14 cellular contexts compared by ENCODE assay signal in the genomic region with DNA sequence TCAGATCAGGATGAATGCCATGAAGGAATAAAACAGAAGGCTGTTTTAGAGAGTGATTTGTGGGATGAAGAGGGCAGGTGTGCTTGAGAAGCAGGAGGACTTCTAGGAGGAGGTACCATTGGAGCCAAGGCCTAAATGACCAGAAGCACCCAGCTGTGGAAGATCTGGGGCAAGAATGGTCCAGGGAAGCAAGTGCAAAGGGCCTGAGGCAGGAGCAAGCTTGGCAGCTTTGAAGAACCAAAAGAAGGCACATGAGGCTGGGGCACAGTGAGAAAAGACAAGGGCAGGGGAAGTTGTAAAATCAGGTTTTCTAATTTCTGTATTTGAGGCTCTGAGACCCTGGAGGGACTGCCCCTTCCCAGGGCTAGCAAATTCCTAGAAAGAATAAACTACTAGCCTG. TPM values are rescaled to one million over a fixed set of nuclear protein-coding genes. Genes with fewer than 3 reads are reported as not detected.
DNase-seq lines count a peak whose midpoint lies in the region; ATAC-seq, FAIRE-seq and TF ChIP-seq lines count a peak whose summit lies in the region.
"Had no signal": no experiment of that assay in that cellular context is flagged by ENCODE, and none has a peak within 500 bp of the region (broad histone marks: within the 10 kb centered on the region; RNA-seq: fewer than 3 reads in every experiment).

No MANE protein-coding gene starts in this region.

- no peak for ATAC-seq in HG03342 (IDR thresholded peaks at IDR 0.05; ENCODE audit: unreplicated experiment)
- ATAC-seq: A549; CD8-positive, alpha-beta T cell had no signal

- H3K36me3 Mint-ChIP-seq in osteocyte (ENCODE audit: unreplicated experiment): no peaks in the 10 kb centered on the region
- H3K36me3 Mint-ChIP-seq: CD14-positive monocyte; CD8-positive, alpha-beta T cell had no signal

- H3K27ac ChIP-seq in HEK293 (ENCODE audit: extremely low read depth, low read depth, low read length) (no peak overlapping the region), VCaP (peak overlapping the region; percentile 37; the same call in 1 of the 2 replicates), kidney (ENCODE audit: low read depth in 2 of 2, low read length in 2 of 2) (peak overlapping the region; percentile 73 to 74)
- H3K27ac ChIP-seq: A549 had no signal

- DNase-seq in kidney (no peak), osteocyte (ENCODE audit: extremely low spot score, unreplicated experiment) (peak; percentile 21), anterior cingulate cortex (lab: John Stamatoyannopoulos, UW) (no peak), NCI-H2029 treated with DMSO at 0.1 percent for 48 hours (lab: John Stamatoyannopoulos, UW) (no peak)
- DNase-seq: Caco-2; CD8-positive, alpha-beta T cell; HCEC 1CT had no signal

- H3K36me3 ChIP-seq in HEK293 (ENCODE audit: control insufficient read depth in 2 of 2, insufficient read depth in 1 of 2, low read length in 2 of 2) (no peaks in the 10 kb centered on the region), kidney (ENCODE audit: control insufficient read depth in 1 of 2, insufficient read depth in 2 of 2, low read length in 2 of 2) (peaks cover 4 to 9% of the 10 kb centered on the region in 2 donors)

- TF ChIP-seq CTCF in HEK293 (tag by site-specific recombination; IDR thresholded peaks at IDR 0.05): no peak
- no peak for TF ChIP-seq CTCF in VCaP (conservative IDR thresholded peaks at IDR 0.05)
- no peak for TF ChIP-seq CTCF in kidney (IDR thresholded peaks at IDR 0.05; ENCODE audit: borderline replicate concordance, extremely low read depth, insufficient read depth)
- TF ChIP-seq CTCF in osteocyte (IDR thresholded peaks at IDR 0.05): no peak

- intact Hi-C loops in kidney (cut with DNase I): no loop called here

- H3K4me3 ChIP-seq in HEK293 (ENCODE audit: low read depth, low read length): no peak overlapping the region
- H3K4me3 ChIP-seq in kidney (ENCODE audit: low read length in 2 of 2): no peak overlapping the region
- H3K4me3 ChIP-seq: A549 had no signal

- no peaks in the 10 kb centered on the region for H3K9me3 Mint-ChIP-seq in osteocyte (ENCODE audit: unreplicated experiment)
- H3K9me3 Mint-ChIP-seq: CD14-positive monocyte; CD8-positive, alpha-beta T cell had no signal

- H3K27me3 Mint-ChIP-seq in osteocyte (ENCODE audit: unreplicated experiment): peaks cover 19% of the 10 kb centered on the region

- H3K4me1 ChIP-seq in HEK293 (ENCODE audit: control insufficient read depth, insufficient read depth, low read length) (no peaks in the 10 kb centered on the region), kidney (ENCODE audit: control insufficient read depth in 1 of 2, insufficient read depth in 1 of 2, low read depth in 1 of 2, low read length in 2 of 2) (peaks cover 0 to 8% of the 10 kb centered on the region in 2 donors)
- H3K4me1 ChIP-seq: A549, Caco-2 had no signal

- no peak overlapping the region for H3K4me3 Mint-ChIP-seq in osteocyte (ENCODE audit: unreplicated experiment)
- H3K4me3 Mint-ChIP-seq: CD14-positive monocyte; CD8-positive, alpha-beta T cell had no signal

- H3K4me1 Mint-ChIP-seq in osteocyte (ENCODE audit: unreplicated experiment): peaks cover 3% of the 10 kb centered on the region
- H3K4me1 Mint-ChIP-seq: CD14-positive monocyte had no signal

- CTCF ChIA-PET in HEK293 (lab: Yijun Ruan, JAX): no interaction called here

- POLR2A ChIA-PET in HEK293 (lab: Yijun Ruan, JAX): no interaction called here

- no peak for FAIRE-seq in kidney (lab: Jason Lieb, UNC)
- FAIRE-seq: A549 had no signal

- H3K27ac Mint-ChIP-seq in osteocyte (ENCODE audit: unreplicated experiment): no peak overlapping the region
- H3K27ac Mint-ChIP-seq: CD8-positive, alpha-beta T cell had no signal

- H3K9me3 ChIP-seq in HEK293 (ENCODE audit: control insufficient read depth, insufficient read depth, low read depth, low read length): no peaks in the 10 kb centered on the region
- no peaks in the 10 kb centered on the region for H3K9me3 ChIP-seq in kidney (ENCODE audit: control insufficient read depth in 1 of 2, low read length in 2 of 2)
- H3K9me3 ChIP-seq: A549, Caco-2 had no signal

- H3K9ac ChIP-seq in kidney (ENCODE audit: low read length in 2 of 2): peak overlapping the region in 1 of 2 donors; percentile 59

TF ChIP-seq in HEK293, 187 proteins besides CTCF, POLR2A, EP300 and RAD21:
- TF ChIP-seq ZNF623 (tag by site-specific recombination; IDR thresholded peaks at IDR 0.05) (peak; percentile 85), ZNF544 (tag by site-specific recombination; IDR thresholded peaks at IDR 0.05) (no peak), ZNF416 (tag by site-specific recombination; IDR thresholded peaks at IDR 0.05) (no peak)
- TF ChIP-seq, protein P1, sequence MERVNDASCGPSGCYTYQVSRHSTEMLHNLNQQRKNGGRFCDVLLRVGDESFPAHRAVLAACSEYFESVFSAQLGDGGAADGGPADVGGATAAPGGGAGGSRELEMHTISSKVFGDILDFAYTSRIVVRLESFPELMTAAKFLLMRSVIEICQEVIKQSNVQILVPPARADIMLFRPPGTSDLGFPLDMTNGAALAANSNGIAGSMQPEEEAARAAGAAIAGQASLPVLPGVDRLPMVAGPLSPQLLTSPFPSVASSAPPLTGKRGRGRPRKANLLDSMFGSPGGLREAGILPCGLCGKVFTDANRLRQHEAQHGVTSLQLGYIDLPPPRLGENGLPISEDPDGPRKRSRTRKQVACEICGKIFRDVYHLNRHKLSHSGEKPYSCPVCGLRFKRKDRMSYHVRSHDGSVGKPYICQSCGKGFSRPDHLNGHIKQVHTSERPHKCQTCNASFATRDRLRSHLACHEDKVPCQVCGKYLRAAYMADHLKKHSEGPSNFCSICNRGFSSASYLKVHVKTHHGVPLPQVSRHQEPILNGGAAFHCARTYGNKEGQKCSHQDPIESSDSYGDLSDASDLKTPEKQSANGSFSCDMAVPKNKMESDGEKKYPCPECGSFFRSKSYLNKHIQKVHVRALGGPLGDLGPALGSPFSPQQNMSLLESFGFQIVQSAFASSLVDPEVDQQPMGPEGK (tag by site-specific recombination; IDR thresholded peaks at IDR 0.05): no peak

RNA-seq across cellular contexts. Expression of a gene that starts 9.8 kb away (rescaled TPM):
- total RNA-seq in kidney (31.5 TPM), osteocyte (1.8 and 2.1 TPM in 2 replicates)
- polyA plus RNA-seq in kidney (ENCODE audit: insufficient read depth, low read depth, low replicate concordance): 241 TPM
- total RNA-seq: H4, HT1080 had no signal
- polyA plus RNA-seq: CD14-positive monocyte had no signal

RNA-seq across cellular contexts. Expression of a gene that starts 47.8 kb away (rescaled TPM):
- 11.0 TPM for total RNA-seq in kidney
- polyA plus RNA-seq in kidney (ENCODE audit: insufficient read depth, low read depth, low replicate concordance): 9.3 TPM
- total RNA-seq in osteocyte: 13.6 and 15.4 TPM in 2 replicates

Comparison
In these comparisons a context has a peak if more than half of its experiments do, and no peak if none do; other contexts are left out.
1. RNA of a gene that starts 9.8 kb away (total RNA-seq): 31.5 TPM in kidney (single experiment); 1.8 to 2.1 TPM in osteocyte; every median in the first group is over 10 times any median in the second.